10 cellular contexts compared by ENCODE assay signal in the genomic region with DNA sequence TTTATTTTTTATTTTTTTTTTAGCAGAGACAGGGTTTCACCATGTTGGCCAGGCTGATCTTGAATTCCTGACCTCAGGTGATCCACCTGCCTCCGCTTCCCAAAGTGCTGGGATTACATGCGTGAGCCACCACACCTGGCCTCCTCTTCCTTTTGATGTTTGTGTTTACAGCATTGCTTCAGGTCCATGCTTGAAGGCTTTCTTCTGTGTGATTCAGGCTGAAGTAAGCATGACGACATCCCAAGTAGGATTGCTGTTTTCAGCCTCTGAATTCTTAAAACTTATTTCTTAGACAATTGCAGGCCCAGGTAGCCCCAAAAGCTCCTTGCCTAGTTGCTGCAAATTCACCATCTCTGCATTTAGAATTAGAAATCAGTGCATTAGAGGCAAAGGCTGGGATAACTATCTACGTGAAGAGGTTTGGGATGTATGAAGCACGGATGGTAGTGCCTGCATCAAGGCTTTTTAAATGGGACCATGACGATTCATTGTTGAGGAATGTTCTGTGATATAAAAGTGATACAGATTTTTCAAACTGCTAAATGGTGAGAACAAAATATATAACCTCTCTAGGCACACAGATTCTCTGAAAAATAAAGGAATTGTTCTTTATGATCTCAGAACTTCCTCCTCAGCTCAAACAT. TPM values are rescaled to one million over a fixed set of nuclear protein-coding genes. Genes with fewer than 3 reads are reported as not detected.
A peak's percentile ranks its signal among the peaks of the same experiment; 100 is the strongest.
DNase-seq lines count a peak whose midpoint lies in the region; ATAC-seq, FAIRE-seq and TF ChIP-seq lines count a peak whose summit lies in the region.
"Had no signal": no experiment of that assay in that cellular context is flagged by ENCODE, and none has a peak within 500 bp of the region (broad histone marks: within the 10 kb centered on the region; RNA-seq: fewer than 3 reads in every experiment).

No MANE protein-coding gene starts in this region.

- CTCF ChIA-PET in CD8-positive, alpha-beta memory T cell (lab: Charles Lee): interaction anchor here (1.2 to 1.6 kb wide), 2 partner anchors 29 to 83 kb away, joined by 4 read pairs; a partner anchor contains a TSS
- CTCF ChIA-PET in GM12878 (lab: Yijun Ruan, JAX): interaction anchor here (0.6 to 2.3 kb wide), 4 partner anchors 94 to 466 kb away, joined by 3 to 10 read pairs (median 3); no protein-coding TSS in a partner anchor

- H3K27me3 Mint-ChIP-seq in CD8-positive, alpha-beta memory T cell: no peaks in the 10 kb centered on the region
- H3K27me3 Mint-ChIP-seq in natural killer cell treated with Interleukin-12 subunit alpha and Interleukin-12 subunit beta and Interleukin-15 and Interleukin-18, amount 100 ng/mL, for 72 hours: no peaks in the 10 kb centered on the region

- SMC1A ChIA-PET in GM12878 (lab: Charles Lee; ENCODE audit: uncharacterized antibody, unreplicated experiment): no interaction called here

- no peaks in the 10 kb centered on the region for H3K9me3 ChIP-seq in CD8-positive, alpha-beta memory T cell (ENCODE audit: low read length)
- H3K9me3 ChIP-seq in Karpas-422 (ENCODE audit: low read length) (no peaks in the 10 kb centered on the region), GM12878 (replicated peaks; ENCODE audit: control insufficient read depth, insufficient read depth, low read length) (no peaks in the 10 kb centered on the region), tibial artery (no peaks in the 10 kb centered on the region)

- H3K9ac ChIP-seq in Karpas-422 (ENCODE audit: low read length): 0 out of 2 replicates have a peak overlapping the region, but pooled peaks have one; percentile 4
- no peak overlapping the region for H3K9ac ChIP-seq in GM12878 (ENCODE audit: control insufficient read depth, insufficient read depth, low read length)

- TF ChIP-seq EP300 in GM12878 (IDR thresholded peaks at IDR 0.05; ENCODE audit: borderline replicate concordance in 1 of 2, control insufficient read depth in 1 of 2, low read depth in 2 of 2, low read length in 2 of 2): no peak

- H3K79me2 ChIP-seq in Karpas-422 (ENCODE audit: low read length) (peaks cover 81% of the 10 kb centered on the region), GM12878 (ENCODE audit: control insufficient read depth, insufficient read depth, low read length) (peaks cover 68% of the 10 kb centered on the region)

- no peaks in the 10 kb centered on the region for H3K9me2 ChIP-seq in Karpas-422 (replicated peaks; ENCODE audit: insufficient read depth, low read length)

- ATAC-seq in GM12878: no peak
- ATAC-seq in natural killer cell treated with Interleukin-12 subunit alpha and Interleukin-12 subunit beta and Interleukin-15 and Interleukin-18, amount 100 ng/mL, for 72 hours: no peak

- H4K20me1 ChIP-seq in Karpas-422 (ENCODE audit: insufficient read depth, low read depth, low read length) (peaks cover 13% of the 10 kb centered on the region; the same call in 1 of the 2 replicates), GM12878 (ENCODE audit: control insufficient read depth, insufficient read depth) (no peaks in the 10 kb centered on the region)

- no peaks in the 10 kb centered on the region for H3K36me3 ChIP-seq in CD8-positive, alpha-beta memory T cell (ENCODE audit: insufficient read depth, low read length)
- H3K36me3 ChIP-seq in Karpas-422 (ENCODE audit: insufficient read depth, low read length): peaks cover 8% of the 10 kb centered on the region; the same call in 1 of the 2 replicates
- no peaks in the 10 kb centered on the region; a peak in 1 of 4 replicates for H3K36me3 ChIP-seq in GM12878 (ENCODE audit: control insufficient read depth in 2 of 2, insufficient read depth in 2 of 2, low read length in 1 of 2)
- no peaks in the 10 kb centered on the region for H3K36me3 ChIP-seq in tibial artery

- POLR2A ChIA-PET in CD8-positive, alpha-beta memory T cell (lab: Charles Lee): interaction anchor here (0.6 kb wide), 1 partner anchor 744 kb away, joined by 4 read pairs; no protein-coding TSS in a partner anchor
- POLR2A ChIA-PET in GM12878 (lab: Charles Lee): interaction anchor here (0.7 kb wide), 1 partner anchor 20 kb away, joined by 4 read pairs; no protein-coding TSS in a partner anchor

- peak overlapping the region in 6 of 7 donors; percentile 17 to 64 (median 52) for H3K4me3 Mint-ChIP-seq in CD8-positive, alpha-beta memory T cell
- peak overlapping the region; percentile 61 for H3K4me3 Mint-ChIP-seq in natural killer cell treated with Interleukin-12 subunit alpha and Interleukin-12 subunit beta and Interleukin-15 and Interleukin-18, amount 100 ng/mL, for 72 hours

- no peaks in the 10 kb centered on the region for H3K9me3 Mint-ChIP-seq in CD8-positive, alpha-beta memory T cell
- no peaks in the 10 kb centered on the region for H3K9me3 Mint-ChIP-seq in natural killer cell treated with Interleukin-12 subunit alpha and Interleukin-12 subunit beta and Interleukin-15 and Interleukin-18, amount 100 ng/mL, for 72 hours

- H3K4me2 ChIP-seq in Karpas-422 (ENCODE audit: low read depth, low read length, poor library complexity, severe bottlenecking) (peak overlapping the region; percentile 91), GM12878 (ENCODE audit: control insufficient read depth, insufficient read depth) (peak overlapping the region; percentile 26; the same call in 1 of the 2 replicates)

- RAD21 ChIA-PET in GM12878 (lab: Charles Lee; ENCODE audit: unreplicated experiment): no interaction called here

- peaks cover 0 to 35% (median 3%) of the 10 kb centered on the region in 3 donors for H3K36me3 Mint-ChIP-seq in CD8-positive, alpha-beta memory T cell
- peaks cover 23% of the 10 kb centered on the region for H3K36me3 Mint-ChIP-seq in natural killer cell treated with Interleukin-12 subunit alpha and Interleukin-12 subunit beta and Interleukin-15 and Interleukin-18, amount 100 ng/mL, for 72 hours

- TF ChIP-seq POLR2A in GM12878 (IDR thresholded peaks at IDR 0.05; ENCODE audit: low read depth, low read length): no peak

- H2AFZ ChIP-seq in Karpas-422 (ENCODE audit: low read length) (no peak overlapping the region), GM12878 (ENCODE audit: control insufficient read depth, low read depth, low read length) (no peak overlapping the region)

- BruUV-seq in GM12878 (replicated peaks; lab: Mats Ljungman, UMichigan): TSS peak; percentile 7

- H3K27ac ChIP-seq in CD8-positive, alpha-beta memory T cell (ENCODE audit: low read depth, low read length): no peak overlapping the region
- H3K27ac ChIP-seq in Karpas-422 (ENCODE audit: low read length) (no peak overlapping the region; the same call in 1 of the 2 replicates), GM12878 (ENCODE audit: control insufficient read depth, insufficient read depth) (no peak overlapping the region), tibial artery (no peak overlapping the region)

- no peak for TF ChIP-seq RAD21 in GM12878 (IDR thresholded peaks at IDR 0.05; ENCODE audit: insufficient read depth, low read depth, low read length)

- H3K4me1 Mint-ChIP-seq in CD8-positive, alpha-beta memory T cell: peaks cover 57 to 82% (median 59%) of the 10 kb centered on the region in 3 donors
- H3K4me1 Mint-ChIP-seq in natural killer cell treated with Interleukin-12 subunit alpha and Interleukin-12 subunit beta and Interleukin-15 and Interleukin-18, amount 100 ng/mL, for 72 hours (ENCODE audit: low read depth in 2 of 2): peaks cover 46 to 52% of the 10 kb centered on the region in 2 donors

- WGBS in GM12878 (ENCODE audit: insufficient coverage, insufficient replicate concordance, low lambda C conversion rate, missing lambda C conversion rate): 99% methylated on average over 6 of the region's 6 CpGs

- in situ Hi-C loops in GM12878 (cut with MboI): no loop called here

- H3K4me3 ChIP-seq in CD8-positive, alpha-beta memory T cell (ENCODE audit: low read length): no peak overlapping the region
- no peak overlapping the region for H3K4me3 ChIP-seq in Karpas-422 (ENCODE audit: low read length)
- no peak overlapping the region for H3K4me3 ChIP-seq in GM12878
- H3K4me3 ChIP-seq in tibial artery: no peak overlapping the region

- peaks cover 56% of the 10 kb centered on the region for H3K4me1 ChIP-seq in CD8-positive, alpha-beta memory T cell (ENCODE audit: insufficient read depth, low read length)
- peaks cover 26% of the 10 kb centered on the region for H3K4me1 ChIP-seq in Karpas-422 (ENCODE audit: low read length)
- H3K4me1 ChIP-seq in GM12878 (ENCODE audit: control insufficient read depth, insufficient read depth, low read length): peaks cover 7% of the 10 kb centered on the region; the same call in 1 of the 2 replicates
- H3K4me1 ChIP-seq in tibial artery: peaks cover 0 to 53% (median 36%) of the 10 kb centered on the region in 4 donors

- FAIRE-seq in GM12878 (lab: Jason Lieb, UNC): no peak
- FAIRE-seq: GM18507 had no signal

- DNase-seq in CD8-positive, alpha-beta memory T cell: no peak
- DNase-seq in Karpas-422 (no peak), GM12878 (ENCODE audit: low read depth, low spot score) (no peak), NOMO-1 treated with DMSO at 0.1 percent for 48 hours (lab: John Stamatoyannopoulos, UW; ENCODE audit: unreplicated experiment) (no peak), tibial artery (no peak)
- no peak for DNase-seq in natural killer cell treated with Interleukin-12 subunit alpha and Interleukin-12 subunit beta and Interleukin-15 and Interleukin-18, amount 100 ng/mL, for 72 hours (ENCODE audit: low spot score)
- no peak for DNase-seq in stimulated activated CD4-positive, alpha-beta T cell treated with anti-CD3 and anti-CD28 coated beads, Interleukin-15, amount 100 ng/mL, for 24 hours
- DNase-seq: DMS79, NCI-H1694 had no signal

- intact Hi-C loops in GM12878 (cut with micrococcal nuclease; ENCODE audit: unreplicated experiment) (no loop called here), tibial artery (cut with DNase I; ENCODE audit: low total_unique reads) (no loop called here)

- no peaks in the 10 kb centered on the region for H3K27me3 ChIP-seq in CD8-positive, alpha-beta memory T cell (ENCODE audit: insufficient read depth, low read length, poor library complexity, severe bottlenecking)
- H3K27me3 ChIP-seq in Karpas-422 (ENCODE audit: low read length): no peaks in the 10 kb centered on the region
- H3K27me3 ChIP-seq in GM12878 (replicated peaks in 1 of 2; ENCODE audit: control insufficient read depth in 2 of 2, insufficient read depth in 2 of 2, low read length in 1 of 2): no peaks in the 10 kb centered on the region
- H3K27me3 ChIP-seq in tibial artery: no peaks in the 10 kb centered on the region

- TF ChIP-seq CTCF in GM12878 (IDR thresholded peaks at IDR 0.05 in 2 of 3, conservative IDR thresholded peaks at IDR 0.05 in 1 of 3; ENCODE audit: control insufficient read depth in 2 of 3, extremely low read depth in 1 of 3, insufficient read depth in 1 of 3, low read depth in 3 of 3, low read length in 3 of 3): no peak
- no peak for TF ChIP-seq CTCF in tibial artery (IDR thresholded peaks at IDR 0.05)

- peak overlapping the region in 7 of 8 donors; percentile 50 to 100 (median 63) for H3K27ac Mint-ChIP-seq in CD8-positive, alpha-beta memory T cell
- peak overlapping the region; percentile 100 for H3K27ac Mint-ChIP-seq in natural killer cell treated with Interleukin-12 subunit alpha and Interleukin-12 subunit beta and Interleukin-15 and Interleukin-18, amount 100 ng/mL, for 72 hours

RNA-seq across cellular contexts. Expression of a gene that starts 3.0 kb away (rescaled TPM):
- total RNA-seq in CD8-positive, alpha-beta memory T cell: 100 to 1,000 TPM; 239 to 246 TPM
- polyA plus RNA-seq in CD8-positive, alpha-beta memory T cell: 29.4 TPM
- 52.1 and 100 TPM in 2 replicates for total RNA-seq in Karpas-422 (2014; rRNA removed; shearing (Covaris generic); ENCODE audit: low replicate concordance)
- total RNA-seq in GM12878 (2013; cell fraction: nucleolus; rRNA removed): 30.4 and 34.7 TPM in 2 replicates
- total RNA-seq in GM12878 (2014; rRNA removed) (98.2 and 109 TPM in 2 replicates), GM12878 (2014; rRNA removed; fragmentation: Illumina TruSeq; extraction: Trizol) (110 and 128 TPM in 2 replicates), GM12878 (2021) (130 and 138 TPM in 2 replicates)
- 45.0 TPM for polyA plus RNA-seq in GM12878 (2011; ENCODE audit: low read depth)
- polyA plus RNA-seq in GM12878 (2011; rRNA removed) (77.4 and 106 TPM in 2 replicates), GM12878 (2014; fragmentation: Illumina TruSeq; extraction: Trizol) (145 and 187 TPM in 2 replicates), GM12878 (2014; fragmentation: Nextera tagmentation; extraction: Ambion mirVana) (10 to 100 TPM; 29.8 to 44.9 TPM), GM12878 (2014; rRNA removed) (84.5 and 123 TPM in 2 replicates), GM12878 (2016; fragmentation: Nextera tagmentation; extraction: Ambion mirVana) (100 to 1,000 TPM; 106 to 111 TPM)
- polyA plus RNA-seq in GM12878 (2011; cell fraction: cytosol; rRNA removed): 38.1 and 39.0 TPM in 2 replicates
- polyA plus RNA-seq in GM12878 (2011; cell fraction: nucleus; rRNA removed): 31.6 and 37.7 TPM in 2 replicates
- 51.8 and 57.1 TPM in 2 replicates for polyA plus RNA-seq in GM12878 (2012)
- polyA minus RNA-seq in GM12878 (2011; rRNA and poly(A)+ RNA removed): 72.4 and 95.8 TPM in 2 replicates
- polyA minus RNA-seq in GM12878 (2011; cell fraction: cytosol; rRNA and poly(A)+ RNA removed): 24.5 and 33.8 TPM in 2 replicates
- 15.0 and 19.1 TPM in 2 replicates for polyA minus RNA-seq in GM12878 (2011; cell fraction: nucleus; rRNA and poly(A)+ RNA removed)
- total RNA-seq in natural killer cell treated with Interleukin-12 subunit alpha and Interleukin-12 subunit beta and Interleukin-15 and Interleukin-18, amount 100 ng/mL, for 72 hours: 100 to 1,000 TPM; 150 to 167 TPM

RNA-seq across cellular contexts. Expression of a gene that starts 29.2 kb away (rescaled TPM):
- total RNA-seq in CD8-positive, alpha-beta memory T cell: 100 to 1,000 TPM; 468 to 498 TPM
- 171 TPM for polyA plus RNA-seq in CD8-positive, alpha-beta memory T cell
- 269 and 293 TPM in 2 replicates for total RNA-seq in Karpas-422 (2014; rRNA removed; shearing (Covaris generic); ENCODE audit: low replicate concordance)
- 198 and 218 TPM in 2 replicates for total RNA-seq in GM12878 (2013; cell fraction: nucleolus; rRNA removed)
- 412 and 440 TPM in 2 replicates for total RNA-seq in GM12878 (2014; rRNA removed)
- 386 and 395 TPM in 2 replicates for total RNA-seq in GM12878 (2014; rRNA removed; fragmentation: Illumina TruSeq; extraction: Trizol)
- total RNA-seq in GM12878 (2021): 307 and 347 TPM in 2 replicates
- 185 TPM for polyA plus RNA-seq in GM12878 (2011; ENCODE audit: low read depth)
- polyA plus RNA-seq in GM12878 (2011; rRNA removed): 253 and 311 TPM in 2 replicates
- polyA plus RNA-seq in GM12878 (2011; cell fraction: cytosol; rRNA removed): 199 and 201 TPM in 2 replicates
- polyA plus RNA-seq in GM12878 (2011; cell fraction: nucleus; rRNA removed): 151 and 212 TPM in 2 replicates
- 147 and 164 TPM in 2 replicates for polyA plus RNA-seq in GM12878 (2012)
- 357 and 449 TPM in 2 replicates for polyA plus RNA-seq in GM12878 (2014; fragmentation: Illumina TruSeq; extraction: Trizol)
- 100 to 1,000 TPM; 145 to 294 TPM for polyA plus RNA-seq in GM12878 (2014; fragmentation: Nextera tagmentation; extraction: Ambion mirVana)
- polyA plus RNA-seq in GM12878 (2014; rRNA removed): 329 and 337 TPM in 2 replicates
- polyA plus RNA-seq in GM12878 (2016; fragmentation: Nextera tagmentation; extraction: Ambion mirVana): 100 to 1,000 TPM; 440 to 455 TPM
- polyA minus RNA-seq in GM12878 (2011; rRNA and poly(A)+ RNA removed): 326 and 330 TPM in 2 replicates
- polyA minus RNA-seq in GM12878 (2011; cell fraction: cytosol; rRNA and poly(A)+ RNA removed): 143 and 157 TPM in 2 replicates
- 87.9 and 144 TPM in 2 replicates for polyA minus RNA-seq in GM12878 (2011; cell fraction: nucleus; rRNA and poly(A)+ RNA removed)
- total RNA-seq in natural killer cell treated with Interleukin-12 subunit alpha and Interleukin-12 subunit beta and Interleukin-15 and Interleukin-18, amount 100 ng/mL, for 72 hours: 100 to 1,000 TPM; 337 to 473 TPM
